7 cellular contexts compared by ENCODE assay signal in the genomic region with DNA sequence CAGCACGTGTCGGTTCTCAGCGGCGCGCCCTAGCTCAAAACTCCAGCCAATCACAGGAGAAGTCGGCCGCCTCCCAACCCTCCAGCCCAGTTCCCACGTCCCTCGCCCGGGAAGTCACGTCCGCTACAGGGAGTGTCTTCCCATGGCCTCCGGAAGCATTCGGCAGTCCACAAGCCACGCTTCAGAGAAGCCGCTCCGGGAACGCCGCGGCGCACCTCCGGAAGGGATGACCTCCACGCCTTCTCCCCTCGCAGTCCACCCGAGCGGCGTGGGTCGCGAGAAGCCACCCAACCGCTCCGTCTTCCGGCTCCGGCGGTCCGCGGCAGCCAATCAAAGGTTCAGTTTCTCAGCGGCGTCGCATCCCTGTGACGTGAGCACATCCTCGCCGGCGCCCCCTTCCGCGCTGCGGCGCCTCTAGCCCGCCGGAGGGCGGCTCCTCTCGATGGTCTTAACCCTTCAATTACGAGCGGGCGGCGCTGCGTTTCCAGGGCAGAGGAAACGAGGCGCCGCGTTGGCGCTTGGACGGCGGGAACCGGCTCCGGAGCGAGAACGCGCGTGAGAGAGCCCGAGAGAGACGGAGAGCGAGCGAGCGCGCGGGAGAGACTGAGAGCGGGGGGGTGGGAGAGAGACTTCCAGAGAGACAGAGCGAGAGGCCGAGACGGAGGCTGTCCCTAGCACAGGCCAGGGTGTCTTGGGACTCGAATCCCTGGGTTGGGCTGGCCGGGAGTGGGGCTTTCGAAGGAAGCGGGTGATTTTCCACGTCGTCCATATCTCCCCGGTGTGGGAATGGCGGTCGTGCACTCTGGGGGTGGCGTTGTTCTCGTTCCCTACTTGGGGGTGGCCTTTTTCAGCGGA. TPM values are rescaled to one million over a fixed set of nuclear protein-coding genes. Genes with fewer than 3 reads are reported as not detected.
A peak's percentile ranks its signal among the peaks of the same experiment; 100 is the strongest.
DNase-seq lines count a peak whose midpoint lies in the region; ATAC-seq, FAIRE-seq and TF ChIP-seq lines count a peak whose summit lies in the region.
"Not testable (repeated sequence)": the region's sequence is repeated elsewhere in the genome, so short reads cannot be mapped to it uniquely, and the experiment has no call there.

A gene with protein sequence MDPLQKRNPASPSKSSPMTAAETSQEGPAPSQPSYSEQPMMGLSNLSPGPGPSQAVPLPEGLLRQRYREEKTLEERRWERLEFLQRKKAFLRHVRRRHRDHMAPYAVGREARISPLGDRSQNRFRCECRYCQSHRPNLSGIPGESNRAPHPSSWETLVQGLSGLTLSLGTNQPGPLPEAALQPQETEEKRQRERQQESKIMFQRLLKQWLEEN (plus strand): TSS at position 476 of the 855 bp plus-strand sequence. CDS start 9,896 bp downstream, outside the sequence.

- peak; percentile 13 for FAIRE-seq in keratinocyte (lab: Jason Lieb, UNC)

- dilution Hi-C loops in keratinocyte (cut with MboI; ENCODE audit: extremely low pct_ligation_motif_present, low sequenced_read_pairs), result not testable (repeated sequence)

- H3K9ac ChIP-seq in GM23248; keratinocyte (ENCODE audit: control insufficient read depth, extremely low read depth, insufficient read depth, low read length): not testable (repeated sequence)

- H4K20me1 ChIP-seq in GM23248 (ENCODE audit: insufficient read depth); keratinocyte (ENCODE audit: control insufficient read depth, extremely low read depth, insufficient read depth, low read length): not testable (repeated sequence)

- DNase-seq in GM23248; RPMI7951 (ENCODE audit: low read depth); body of pancreas; keratinocyte (ENCODE audit: low read depth, low spot score); renal cortical epithelial cell (ENCODE audit: low read depth): not testable (repeated sequence)

- H3K36me3 ChIP-seq in GM23248 (ENCODE audit: low read depth); body of pancreas (replicated peaks in 1 of 2; ENCODE audit: insufficient read depth in 1 of 2, low read depth in 2 of 2); keratinocyte (ENCODE audit: control insufficient read depth in 2 of 2, extremely low read depth in 1 of 2, insufficient read depth in 2 of 2, low read length in 2 of 2): not testable (repeated sequence)

- H3K4me3 ChIP-seq in GM23248; body of pancreas; keratinocyte (ENCODE audit: control insufficient read depth in 2 of 3, extremely low read depth in 1 of 3, insufficient read depth in 2 of 3, low read depth in 1 of 3, low read length in 3 of 3): not testable (repeated sequence)

- TF ChIP-seq POLR2A in body of pancreas (IDR thresholded peaks at IDR 0.05), result not testable (repeated sequence)

- not testable (repeated sequence) for H3K79me2 ChIP-seq in GM23248 (ENCODE audit: insufficient read depth); keratinocyte (ENCODE audit: control insufficient read depth, insufficient read depth, low read length)

- H3F3A ChIP-seq in GM23248 (ENCODE audit: insufficient read depth), result not testable (repeated sequence)

- ATAC-seq in GM18907 (IDR thresholded peaks at IDR 0.05; ENCODE audit: unreplicated experiment) (peak; percentile 85), HG03139 (IDR thresholded peaks at IDR 0.05; ENCODE audit: unreplicated experiment) (peak; percentile 73), body of pancreas (peak; percentile 93)

- in situ Hi-C loops in GM23248 (cut with MboI), result not testable (repeated sequence)

- no CpG with 5 or more reads among the region's 92 CpGs for WGBS in GM23248 (ENCODE audit: low coverage in 1 of 2, low lambda C conversion rate in 2 of 2, missing lambda C conversion rate in 2 of 2), 2 experiments
- no CpG with 5 or more reads among the region's 92 CpGs for whole genome bisulfite sequencing in body of pancreas, 2 donors

- not testable (repeated sequence) for H2AFZ ChIP-seq in GM23248; keratinocyte (ENCODE audit: control insufficient read depth, low read length)

- intact Hi-C loops in body of pancreas (cut with DNase I), result not testable (repeated sequence)

- H3K9me1 ChIP-seq in keratinocyte (ENCODE audit: control insufficient read depth, extremely low read depth, insufficient read depth, low read length), result not testable (repeated sequence)

- not testable (repeated sequence) for H3K4me1 ChIP-seq in GM23248 (ENCODE audit: insufficient read depth); body of pancreas; keratinocyte (ENCODE audit: control insufficient read depth, extremely low read depth, insufficient read depth, low read length)

- not testable (repeated sequence) for H3K27me3 ChIP-seq in GM23248 (replicated peaks; ENCODE audit: insufficient read depth); body of pancreas; keratinocyte (ENCODE audit: control insufficient read depth, extremely low read depth, insufficient read depth, low read length)

- H3K27ac ChIP-seq in GM23248; body of pancreas; keratinocyte (ENCODE audit: control insufficient read depth, insufficient read depth, low read length): not testable (repeated sequence)

- not testable (repeated sequence) for H3K9me2 ChIP-seq in GM23248 (ENCODE audit: insufficient read depth)

- not testable (repeated sequence) for H3K4me2 ChIP-seq in GM23248 (ENCODE audit: unreplicated experiment); keratinocyte (ENCODE audit: control insufficient read depth, extremely low read depth, insufficient read depth, low read depth, low read length)

- H3K9me3 ChIP-seq in GM23248 (ENCODE audit: low read depth); body of pancreas; keratinocyte (ENCODE audit: control insufficient read depth, low read depth, low read length): not testable (repeated sequence)

- TF ChIP-seq CTCF in body of pancreas (IDR thresholded peaks at IDR 0.05); keratinocyte (optimal IDR thresholded peaks at IDR 0.05 in 1 of 3, IDR thresholded peaks at IDR 0.05 in 1 of 3, conservative IDR thresholded peaks at IDR 0.05 in 1 of 3; ENCODE audit: extremely low read depth in 1 of 3, insufficient read depth in 2 of 3, low read length in 3 of 3): not testable (repeated sequence)

RNA-seq across cellular contexts. Expression of the gene that starts here (rescaled TPM):
- 24.5 and 31.1 TPM in 2 replicates for total RNA-seq in GM23248 (2014; rRNA removed; shearing (Covaris generic))
- polyA plus RNA-seq in GM23248 (2016; fragmentation: Nextera tagmentation; extraction: Ambion mirVana), result 17.1 and 22.6 TPM in 2 replicates
- total RNA-seq in RPMI7951 (2014; rRNA removed; shearing (Covaris generic)), result 26.6 and 28.0 TPM in 2 replicates
- total RNA-seq in body of pancreas, result 10 to 100 TPM in 1 of 2 donors, 1 to 10 TPM in 1; 8.0 to 44.8 TPM
- polyA plus RNA-seq in keratinocyte, result 12.0 to 16.8 TPM (median 12.4 TPM) in 3 replicates
- 3.1 TPM for polyA plus RNA-seq in keratinocyte (2011; ENCODE audit: low read depth)
- 6.0 and 8.1 TPM in 2 replicates for polyA plus RNA-seq in keratinocyte (2011; cell fraction: cytosol; rRNA removed)
- polyA plus RNA-seq in keratinocyte (2011; cell fraction: nucleus; rRNA removed), result 85.8 and 109 TPM in 2 replicates
- polyA plus RNA-seq in keratinocyte (2012; ENCODE audit: low replicate concordance), result 4.5 and 10.3 TPM in 2 replicates
- polyA minus RNA-seq in keratinocyte, result 5.1 to 10.6 TPM (median 7.0 TPM) in 3 replicates
- 3.5 TPM for polyA minus RNA-seq in keratinocyte (2011; cell fraction: cytosol; rRNA and poly(A)+ RNA removed)
- 5.1 and 9.1 TPM in 2 replicates for polyA minus RNA-seq in keratinocyte (2011; cell fraction: nucleus; rRNA and poly(A)+ RNA removed)
- total RNA-seq in renal cortical epithelial cell, result 13.7 and 14.8 TPM in 2 replicates
